ENCODE assay signal across 8 cellular contexts in genomic region chr1:36450919-36451305, GRCh38. TPM values are rescaled to one million over a fixed set of nuclear protein-coding genes. Genes with fewer than 3 reads are reported as not detected.
DNase-seq lines count a peak whose midpoint lies in the region; TF ChIP-seq lines count a peak whose summit lies in the region.

No MANE protein-coding gene starts in this region.

- H4K20me1 ChIP-seq in SU-DHL-6 (ENCODE audit: low read depth, low read length): no peaks in the 10 kb centered on the region

- H3K27me3 ChIP-seq in SU-DHL-6 (ENCODE audit: low read length): no peaks in the 10 kb centered on the region
- no peaks in the 10 kb centered on the region for H3K27me3 ChIP-seq in parathyroid adenoma (ENCODE audit: control insufficient read depth, insufficient read depth, low read length)

- H3K9me3 Mint-ChIP-seq in Calu3 (ENCODE audit: low read depth, unreplicated experiment): no peaks in the 10 kb centered on the region

- H3K36me3 Mint-ChIP-seq in Calu3 (ENCODE audit: insufficient read depth, unreplicated experiment): peaks cover 42% of the 10 kb centered on the region

- H2AFZ ChIP-seq in SU-DHL-6 (ENCODE audit: low read depth, low read length, severe bottlenecking): peak overlapping the region; percentile 76
- peak overlapping the region; percentile 84 for H2AFZ ChIP-seq in parathyroid adenoma

- H3K36me3 ChIP-seq in SU-DHL-6 (ENCODE audit: low read length) (0 out of 2 replicates have a peak, but pooled peaks cover 6% of the 10 kb centered on the region), parathyroid adenoma (ENCODE audit: control insufficient read depth, insufficient read depth, low read length) (no peaks in the 10 kb centered on the region)

- H3K9ac ChIP-seq in SU-DHL-6 (ENCODE audit: low read length) (peak overlapping the region; percentile 61), parathyroid adenoma (peak overlapping the region; percentile 35)

- intact Hi-C loops in Calu3 (cut with micrococcal nuclease; ENCODE audit: unreplicated experiment): no loop called here

- no peaks in the 10 kb centered on the region for H3F3A ChIP-seq in SU-DHL-6 (ENCODE audit: insufficient read depth)

- H3K27me3 Mint-ChIP-seq in Calu3 (ENCODE audit: unreplicated experiment): no peaks in the 10 kb centered on the region

- TSS peak; percentile 91 for BruUV-seq in Calu3 (replicated peaks; lab: Mats Ljungman, UMichigan)

- H3K79me2 ChIP-seq in SU-DHL-6 (ENCODE audit: insufficient read depth, low read length) (no peaks in the 10 kb centered on the region), parathyroid adenoma (no peaks in the 10 kb centered on the region)

- H3K9me2 ChIP-seq in SU-DHL-6 (replicated peaks; ENCODE audit: insufficient read depth, low read length): no peaks in the 10 kb centered on the region

- H3K4me2 ChIP-seq in SU-DHL-6 (ENCODE audit: low read depth, low read length, poor library complexity, severe bottlenecking): peak overlapping the region; percentile 85
- H3K4me2 ChIP-seq in parathyroid adenoma (ENCODE audit: low read length): peak overlapping the region; percentile 99

- no peak for TF ChIP-seq CTCF in Calu3 (IDR thresholded peaks at IDR 0.05; ENCODE audit: unreplicated experiment)
- no peak for TF ChIP-seq CTCF in SU-DHL-6 (IDR thresholded peaks at IDR 0.05; ENCODE audit: insufficient read depth, low read length, poor library complexity, severe bottlenecking)
- TF ChIP-seq CTCF in fibroblast of pulmonary artery (IDR thresholded peaks at IDR 0.05; ENCODE audit: low read length, missing control alignments): no peak
- no peak for TF ChIP-seq CTCF in parathyroid adenoma (IDR thresholded peaks at IDR 0.05)

- no peaks in the 10 kb centered on the region for H3K4me1 ChIP-seq in parathyroid adenoma

- no peak for DNase-seq in Calu3
- no peak for DNase-seq in fibroblast of pulmonary artery (ENCODE audit: low read depth)
- DNase-seq in NCI-H1436 treated with DMSO at 0.1 percent for 48 hours (lab: John Stamatoyannopoulos, UW): no peak
- DNase-seq in AG20443 (ENCODE audit: low spot score): no peak
- DNase-seq in mucosa of gallbladder (ENCODE audit: low spot score): no peak
- DNase-seq in activated CD8-positive, alpha-beta memory T cell treated with anti-CD3 and anti-CD28 coated beads, Interleukin-2, amount 50 U/mL, for 48 hours: no peak

- peak overlapping the region; percentile 95 for H3K27ac Mint-ChIP-seq in Calu3 (ENCODE audit: unreplicated experiment)

- peak overlapping the region; percentile 53 for H3K4me3 ChIP-seq in SU-DHL-6 (ENCODE audit: insufficient read depth, low read length, poor library complexity, severe bottlenecking)
- H3K4me3 ChIP-seq in fibroblast of pulmonary artery (replicated peaks; ENCODE audit: low read depth, low read length): peak overlapping the region; percentile 76
- peak overlapping the region; percentile 94 for H3K4me3 ChIP-seq in parathyroid adenoma (ENCODE audit: low read depth, low read length)

- H3K9me3 ChIP-seq in SU-DHL-6 (ENCODE audit: insufficient read depth, low read length): no peaks in the 10 kb centered on the region
- no peaks in the 10 kb centered on the region for H3K9me3 ChIP-seq in parathyroid adenoma (ENCODE audit: control insufficient read depth, low read length)

- 0 out of 2 replicates have a peak overlapping the region, but pooled peaks have one; percentile 3 for H3K27ac ChIP-seq in SU-DHL-6 (ENCODE audit: low read depth, low read length)
- H3K27ac ChIP-seq in parathyroid adenoma: peak overlapping the region; percentile 91

- H3K4me1 Mint-ChIP-seq in Calu3 (ENCODE audit: low read depth, unreplicated experiment): peaks cover 9% of the 10 kb centered on the region

- CTCF ChIA-PET in Calu3 (lab: Charles Lee): interaction anchor here (0.6 to 1.6 kb wide), 5 partner anchors 36 to 316 kb away, joined by 3 to 6 read pairs (median 3); no protein-coding TSS in a partner anchor

- peak overlapping the region; percentile 82 for H3K4me3 Mint-ChIP-seq in Calu3 (ENCODE audit: low read depth, unreplicated experiment)

RNA-seq across cellular contexts. Expression of gene OSCP1, which starts 0.7 kb away (rescaled TPM):
- total RNA-seq in Calu3 (2022): 2.0 and 3.0 TPM in 2 replicates
- total RNA-seq in mucosa of gallbladder: 17.1 TPM

RNA-seq across cellular contexts. Expression of gene MRPS15, which starts 13.3 kb away (rescaled TPM):
- total RNA-seq in Calu3 (2022) (84.1 and 97.8 TPM in 2 replicates), mucosa of gallbladder (47.4 TPM)

RNA-seq across cellular contexts. Expression of gene CSF3R, which starts 31.8 kb away (rescaled TPM):
- total RNA-seq in Calu3 (2022): not detected in 2 replicates
- total RNA-seq in mucosa of gallbladder: 13.2 TPM

RNA-seq across cellular contexts. Expression of gene LSM10, which starts 53.2 kb away (rescaled TPM):
- total RNA-seq in Calu3 (2022) (35.2 and 42.7 TPM in 2 replicates), mucosa of gallbladder (41.3 TPM)

Comparison
In these comparisons a context has a peak if more than half of its experiments do, and no peak if none do; other contexts are left out.
1. RNA of gene CSF3R, which starts 31.8 kb away (total RNA-seq): 13.2 TPM in mucosa of gallbladder (single experiment); not detected in Calu3; every median in the first group is over 10 times any median in the second.
2. Peak in every context shown above with its lines, with median percentiles within 50 percentile points of each other: H3K4me3 ChIP-seq.